ENCODE assay signal across 13 cellular contexts in the genomic region with DNA sequence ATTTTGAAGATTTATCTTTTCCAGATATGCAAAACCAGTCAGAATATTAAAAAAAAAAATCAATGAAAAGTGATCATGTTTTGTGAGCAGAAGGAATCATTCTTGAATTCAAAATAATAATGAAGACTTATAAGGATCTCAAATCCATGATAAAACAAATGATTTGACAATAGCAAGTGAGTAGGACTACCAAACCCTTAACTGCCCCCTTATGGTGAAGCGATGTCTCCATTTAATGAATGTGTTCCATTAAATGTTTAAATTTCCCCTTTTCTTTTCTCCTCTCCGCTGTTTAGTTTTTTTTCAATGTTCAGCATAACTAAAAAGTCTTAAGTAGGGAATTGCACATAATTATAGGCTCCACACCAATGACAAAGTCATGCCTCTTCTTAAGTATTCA. TPM values are rescaled to one million over a fixed set of nuclear protein-coding genes. Genes with fewer than 3 reads are reported as not detected.
DNase-seq lines count a peak whose midpoint lies in the region; ATAC-seq and TF ChIP-seq lines count a peak whose summit lies in the region.
"Had no signal": no experiment of that assay in that cellular context is flagged by ENCODE, and none has a peak within 500 bp of the region (broad histone marks: within the 10 kb centered on the region; RNA-seq: fewer than 3 reads in every experiment).

No MANE protein-coding gene starts in this region.

- no TSS peak for BruUV-seq in mammary epithelial cell (replicated peaks; lab: Mats Ljungman, UMichigan)
- BruUV-seq in Caco-2 (replicated peaks; lab: Mats Ljungman, UMichigan) = no TSS peak

- dilution Hi-C loops in mammary epithelial cell (cut with HindIII; ENCODE audit: low sequenced_read_pairs) = no loop called here

- no peaks in the 10 kb centered on the region for H3K27me3 Mint-ChIP-seq in naive B cell
- H3K27me3 Mint-ChIP-seq in Caco-2 (ENCODE audit: insufficient read depth, unreplicated experiment) = no peaks in the 10 kb centered on the region

- TF ChIP-seq CTCF in LNCaP clone FGC (IDR thresholded peaks at IDR 0.05; ENCODE audit: control insufficient read depth, extremely low read depth, insufficient read depth) = peak; percentile 17; the same call in 1 of the 2 replicates
- peak in 1 of 2 donors; percentile 19 for TF ChIP-seq CTCF in mammary epithelial cell (conservative IDR thresholded peaks at IDR 0.05 in 1 of 2, IDR thresholded peaks at IDR 0.05 in 1 of 2; ENCODE audit: extremely low read depth in 1 of 2, insufficient read depth in 1 of 2, low read depth in 1 of 2, low read length in 2 of 2)
- TF ChIP-seq CTCF in Caco-2 (IDR thresholded peaks at IDR 0.05; ENCODE audit: insufficient read depth in 1 of 2, low read depth in 1 of 2, low read length in 1 of 2, severe bottlenecking in 1 of 2, unreplicated experiment in 1 of 2) = no peak

- in situ Hi-C loops in mammary epithelial cell (cut with MboI; ENCODE audit: low sequenced_read_pairs in 2 of 2) = no loop called here

- ATAC-seq in naive B cell (ENCODE audit: low read depth in 2 of 2) (no peak), left lobe of liver (no peak), HG03520 (IDR thresholded peaks at IDR 0.05; ENCODE audit: unreplicated experiment) (no peak)

- CTCF ChIA-PET in mammary epithelial cell (lab: Charles Lee; ENCODE audit: low non-redundant PET) (no interaction called here), Caco-2 (lab: Charles Lee) (no interaction called here)

- no peaks in the 10 kb centered on the region for H3K79me2 ChIP-seq in mammary epithelial cell (ENCODE audit: insufficient read depth, low read length)

- H3K4me1 ChIP-seq in mammary epithelial cell (ENCODE audit: insufficient read depth, low read length) = peaks cover 23% of the 10 kb centered on the region
- no peaks in the 10 kb centered on the region; the same call in 1 of the 2 replicates for H3K4me1 ChIP-seq in Caco-2
- H3K4me1 ChIP-seq: SJCRH30 had no signal

- H3K27me3 ChIP-seq in mammary epithelial cell (ENCODE audit: insufficient read depth, low read length) (no peaks in the 10 kb centered on the region), Caco-2 (replicated peaks; ENCODE audit: control insufficient read depth, insufficient read depth, low read length) (no peaks in the 10 kb centered on the region)
- H3K27me3 ChIP-seq: SJCRH30, uterus had no signal

- H2AFZ ChIP-seq in mammary epithelial cell (ENCODE audit: low read depth, low read length) = no peak overlapping the region

- H3K9ac ChIP-seq in mammary epithelial cell (ENCODE audit: insufficient read depth, low read length) = no peak overlapping the region

- H3K27ac ChIP-seq in mammary epithelial cell (ENCODE audit: insufficient read depth, low read depth, low read length) = peak overlapping the region; percentile 59
- H3K27ac ChIP-seq: SJCRH30 had no signal

- peak; percentile 25 for DNase-seq in EH (ENCODE audit: low read depth)
- no peak for DNase-seq in LNCaP clone FGC (ENCODE audit: low read depth)
- DNase-seq in mammary epithelial cell = no peak
- DNase-seq in naive B cell = peak; percentile 13
- DNase-seq in left lobe of liver (ENCODE audit: low spot score) = no peak
- DNase-seq in Caco-2 = no peak
- DNase-seq: activated CD4-positive, alpha-beta T cell treated with anti-CD3 and anti-CD28 coated beads for 4 hours; activated effector memory CD4-positive, alpha-beta T cell treated with anti-CD3 and anti-CD28 coated beads, Interleukin-2, amount 50 U/mL, for 16 hours; DND-41; NCI-H2227 treated with DMSO at 0.1 percent for 48 hours; SJCRH30; uterus had no signal

- H3K4me3 Mint-ChIP-seq in naive B cell (no peak overlapping the region), Caco-2 (ENCODE audit: unreplicated experiment) (no peak overlapping the region)

- 100% methylated on average over 2 of the region's 2 CpGs for WGBS in mammary epithelial cell (ENCODE audit: low coverage, missing lambda C conversion rate)

- H3K4me3 ChIP-seq in LNCaP clone FGC (ENCODE audit: low read depth, low read length) = no peak overlapping the region
- H3K4me3 ChIP-seq in mammary epithelial cell (replicated peaks in 1 of 3; ENCODE audit: insufficient read depth in 1 of 3, low read depth in 2 of 3, low read length in 3 of 3) = no peak overlapping the region
- no peak overlapping the region for H3K4me3 ChIP-seq in Caco-2 (ENCODE audit: low read depth, low read length)
- H3K4me3 ChIP-seq: SJCRH30, uterus had no signal

- H3K4me1 Mint-ChIP-seq in naive B cell = peaks cover 4 to 14% (median 5%) of the 10 kb centered on the region in 3 donors
- no peaks in the 10 kb centered on the region for H3K4me1 Mint-ChIP-seq in Caco-2 (ENCODE audit: low read depth, unreplicated experiment)

- H3K4me2 ChIP-seq in mammary epithelial cell (ENCODE audit: insufficient read depth, low read depth, low read length) = no peak overlapping the region

- H3K27ac Mint-ChIP-seq in naive B cell = no peak overlapping the region
- no peak overlapping the region for H3K27ac Mint-ChIP-seq in Caco-2 (ENCODE audit: unreplicated experiment)

- no peaks in the 10 kb centered on the region for H3K9me3 Mint-ChIP-seq in naive B cell
- no peaks in the 10 kb centered on the region for H3K9me3 Mint-ChIP-seq in Caco-2 (ENCODE audit: unreplicated experiment)

- H3K9me3 ChIP-seq in mammary epithelial cell (replicated peaks; ENCODE audit: insufficient read depth, low read length) (no peaks in the 10 kb centered on the region), Caco-2 (no peaks in the 10 kb centered on the region)
- H3K9me3 ChIP-seq: SJCRH30, uterus had no signal

- POLR2A ChIA-PET in Caco-2 (lab: Charles Lee) = no interaction called here

- peaks cover 0 to under 1% of the 10 kb centered on the region in 2 donors for H3K36me3 Mint-ChIP-seq in naive B cell
- no peaks in the 10 kb centered on the region for H3K36me3 Mint-ChIP-seq in Caco-2 (ENCODE audit: insufficient read depth, unreplicated experiment)

- intact Hi-C loops in mammary epithelial cell (cut with micrococcal nuclease) = no loop called here
- intact Hi-C loops in Caco-2 (cut with micrococcal nuclease; ENCODE audit: unreplicated experiment) = no loop called here

- H3K36me3 ChIP-seq in mammary epithelial cell (ENCODE audit: insufficient read depth, low read length) = peaks cover 2% of the 10 kb centered on the region
- no peaks in the 10 kb centered on the region for H3K36me3 ChIP-seq in Caco-2 (ENCODE audit: control insufficient read depth, insufficient read depth, low read length)
- H3K36me3 ChIP-seq: SJCRH30, uterus had no signal

- H4K20me1 ChIP-seq in mammary epithelial cell (ENCODE audit: insufficient read depth, low read length) = no peaks in the 10 kb centered on the region

RNA-seq across cellular contexts. Expression of a gene that starts 12.2 kb away (rescaled TPM):
- total RNA-seq in mammary epithelial cell (1 to 10 TPM; 4.0 to 5.0 TPM), left lobe of liver (0.88 TPM), Caco-2 (2022) (0.49 and 0.61 TPM in 2 replicates)
- polyA plus RNA-seq in mammary epithelial cell (6.2 TPM), naive B cell (ENCODE audit: low read depth in 6 of 6) (10 to 100 TPM; 63.4 to 81.0 (median 71.7) TPM)
- 5.7 TPM for polyA minus RNA-seq in mammary epithelial cell

RNA-seq across cellular contexts. Expression of a gene that starts 30.7 kb away (rescaled TPM):
- total RNA-seq in mammary epithelial cell = 1 to 10 TPM; 4.0 to 9.4 TPM
- 4.4 TPM for polyA plus RNA-seq in mammary epithelial cell
- polyA minus RNA-seq in mammary epithelial cell = 18.9 TPM
- polyA plus RNA-seq in naive B cell (ENCODE audit: low read depth in 6 of 6) = 10 to 100 TPM in 3 of 6 donors, 1 to 10 TPM in 3; 7.7 to 17.5 (median 9.8) TPM
- total RNA-seq in left lobe of liver = 4.2 TPM
- 7.6 and 10.5 TPM in 2 replicates for total RNA-seq in Caco-2 (2022)

Comparison
In these comparisons a context has a peak if more than half of its experiments do, and no peak if none do; other contexts are left out.
1. DNase-seq: peak in EH (single experiment) and naive B cell (single experiment); none in LNCaP clone FGC (single experiment), mammary epithelial cell (single experiment), left lobe of liver (single experiment) and Caco-2 (0 of 2).